1 cellular context compared by ENCODE assay signal in the genomic region with DNA sequence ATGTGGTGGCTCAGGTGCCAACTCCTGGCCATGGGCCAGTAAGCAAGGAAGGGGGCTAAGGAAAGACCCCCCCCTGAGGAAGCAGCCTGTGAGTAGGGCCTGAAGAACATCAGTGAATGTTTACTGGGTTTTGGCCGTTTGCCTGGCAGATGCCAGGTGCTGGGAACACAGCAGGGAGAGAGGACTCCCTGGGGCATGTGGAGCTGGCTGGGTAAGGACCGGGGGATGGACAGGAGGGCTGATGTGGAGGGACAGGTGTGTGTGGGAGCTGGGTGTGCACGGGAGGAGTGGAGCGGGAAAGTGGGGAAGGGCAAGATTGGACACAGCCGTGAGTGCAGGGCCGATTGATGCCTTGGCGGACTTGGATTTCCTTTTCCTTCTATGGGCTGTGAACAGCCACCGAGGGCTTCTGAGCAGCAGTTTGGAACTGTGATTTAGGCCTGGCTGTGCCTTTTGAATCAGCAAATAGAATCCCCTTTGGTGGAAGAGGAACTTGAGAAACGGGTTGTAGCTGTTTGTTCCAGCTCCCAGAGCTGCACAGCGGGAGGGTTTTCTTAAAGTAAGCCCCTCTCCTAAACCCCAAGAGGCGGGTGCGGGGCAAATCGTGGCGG.
TF ChIP-seq lines count a peak whose summit lies in the region.

No MANE protein-coding gene starts in this region.

TF ChIP-seq in H1, 55 proteins besides CTCF, POLR2A, EP300 and RAD21 (continued from another document):
- TF ChIP-seq SAP30 (IDR thresholded peaks at IDR 0.05; ENCODE audit: insufficient read depth, insufficient replicate concordance, low read length) = no peak
- TF ChIP-seq EGR1 (IDR thresholded peaks at IDR 0.05; ENCODE audit: borderline replicate concordance, low read depth, low read length) = 0 out of 2 replicates have a peak, but pooled peaks have one; percentile 0
- no peak for TF ChIP-seq TAF1 (IDR thresholded peaks at IDR 0.05; ENCODE audit: low read depth, low read length)
- TF ChIP-seq CHD2 (IDR thresholded peaks at IDR 0.05; ENCODE audit: low read length) = 0 out of 2 replicates have a peak, but pooled peaks have one; percentile 15
- TF ChIP-seq RBBP5 (IDR thresholded peaks at IDR 0.05; ENCODE audit: borderline replicate concordance, low read depth, low read length) = peak; percentile 95; the same call in 1 of the 2 replicates
- TF ChIP-seq ASH2L (IDR thresholded peaks at IDR 0.05; ENCODE audit: low read length) = peak; percentile 74
